ENCODE assay signal across 35 cellular contexts in genomic region chr4:167119392-167119791, GRCh38.
"Had no signal": no experiment of that assay in that cellular context is flagged by ENCODE, and none has a peak within 500 bp of the region (broad histone marks: within the 10 kb centered on the region; RNA-seq: fewer than 3 reads in every experiment).

No MANE protein-coding gene starts in this region.

- H3K27ac ChIP-seq: adrenal gland, VCaP had no signal

- H3K36me3 ChIP-seq: adrenal gland had no signal

- H3K4me1 ChIP-seq: adrenal gland had no signal

- H3K36me3 Mint-ChIP-seq: activated CD4-positive, alpha-beta memory T cell treated with anti-CD3 and anti-CD28 coated beads for 36 hours; activated naive CD4-positive, alpha-beta T cell treated with anti-CD3 and anti-CD28 coated beads, Interleukin-2, amount 10 ng/mL, durations not matched to agents 7 days and 5 days; activated naive CD4-positive, alpha-beta T cell treated with anti-CD3 and anti-CD28 coated beads, Interleukin-2, amount 50 U/mL, for 24 hours; activated naive CD8-positive, alpha-beta T cell; activated naive CD8-positive, alpha-beta T cell treated with anti-CD3 and anti-CD28 coated beads, Interleukin-2, amount 10 ng/mL, durations not matched to agents 7 days and 5 days; brain had no signal

- H3K4me3 ChIP-seq: adrenal gland had no signal

- H3K4me1 Mint-ChIP-seq: activated B cell treated with CpG ODN at 0.5 μM for 24 hours; activated CD4-positive, alpha-beta T cell treated with anti-CD3 and anti-CD28 coated beads, Interleukin-2, amount 10 ng/mL, durations not matched to agents 24 days and 14 days; activated naive CD4-positive, alpha-beta T cell treated with anti-CD3 and anti-CD28 coated beads, Interleukin-2, amount 10 ng/mL, durations not matched to agents 7 days and 5 days; activated naive CD4-positive, alpha-beta T cell treated with anti-CD3 and anti-CD28 coated beads, Interleukin-2, amount 50 U/mL, for 24 hours; activated naive CD8-positive, alpha-beta T cell treated with anti-CD3 and anti-CD28 coated beads, Interleukin-2, amount 10 ng/mL, durations not matched to agents 7 days and 5 days; activated naive CD8-positive, alpha-beta T cell treated with anti-CD3 and anti-CD28 coated beads, Interleukin-2, amount 50 U/mL, for 24 hours; activated T-helper 17 cell treated with anti-CD3 and anti-CD28 coated beads, Interleukin-2, amount 50 U/mL, for 72 hours; brain had no signal

- DNase-seq: activated B cell treated with CpG ODN at 0.5 μM for 24 hours; activated CD4-positive, alpha-beta memory T cell treated with anti-CD3 and anti-CD28 coated beads for 36 hours; activated CD4-positive, alpha-beta T cell treated with anti-CD3 and anti-CD28 coated beads for 4 hours; activated CD4-positive, alpha-beta T cell treated with anti-CD3 and anti-CD28 coated beads, Interleukin-2, amount 10 ng/mL, durations not matched to agents 24 days and 14 days; activated CD4-positive, alpha-beta T cell treated with anti-CD3 and anti-CD28 coated beads, Interleukin-2, amount 50 U/mL, for 1 hour; activated CD4-positive, alpha-beta T cell treated with anti-CD3 and anti-CD28 coated beads, Interleukin-2, amount 50 U/mL, for 4 hours; activated CD4-positive, CD25-positive, alpha-beta regulatory T cell treated with anti-CD3 and anti-CD28 coated beads, Interleukin-2, amount 50 U/mL, for 72 hours; activated CD8-positive, alpha-beta memory T cell treated with anti-CD3 and anti-CD28 coated beads, Interleukin-2, amount 50 U/mL, for 4 hours; activated CD8-positive, alpha-beta T cell treated with anti-CD3 and anti-CD28 coated beads for 36 hours; activated effector memory CD4-positive, alpha-beta T cell treated with anti-CD3 and anti-CD28 coated beads, Interleukin-2, amount 50 U/mL, for 16 hours; activated naive CD4-positive, alpha-beta T cell treated with anti-CD3 and anti-CD28 coated beads, Interleukin-2, amount 10 ng/mL, durations not matched to agents 7 days and 5 days; activated naive CD4-positive, alpha-beta T cell treated with Interleukin-2 at 50 U/mL for 16 hours; activated naive CD8-positive, alpha-beta T cell treated with anti-CD3 and anti-CD28 coated beads, Interleukin-2, amount 10 ng/mL, durations not matched to agents 7 days and 5 days; activated naive CD8-positive, alpha-beta T cell treated with anti-CD3 and anti-CD28 coated beads, Interleukin-2, amount 50 U/mL, for 24 hours; activated T-cell treated with anti-CD3 and anti-CD28 coated beads for 4 hours; activated T-cell treated with anti-CD3 and anti-CD28 coated beads, Interleukin-2, amount 50 U/mL, for 1 hour; activated T-cell treated with anti-CD3 and anti-CD28 coated beads, Interleukin-2, amount 50 U/mL, for 4 hours; activated T-cell treated with anti-CD3 and anti-CD28 coated beads, Interleukin-2, amount 50 U/mL, for 72 hours; adrenal gland; amniotic stem cell; aorta; central memory CD4-positive, alpha-beta T cell; T-helper 1 cell; T-helper 2 cell; T-helper 9 cell had no signal

- H3K9me3 Mint-ChIP-seq: activated B cell treated with CpG ODN at 0.5 μM for 24 hours; activated CD4-positive, alpha-beta memory T cell treated with anti-CD3 and anti-CD28 coated beads for 36 hours; activated CD4-positive, alpha-beta T cell treated with anti-CD3 and anti-CD28 coated beads, Interleukin-2, amount 10 ng/mL, durations not matched to agents 24 days and 14 days; activated naive CD4-positive, alpha-beta T cell treated with anti-CD3 and anti-CD28 coated beads, Interleukin-2, amount 50 U/mL, for 24 hours; activated naive CD8-positive, alpha-beta T cell treated with anti-CD3 and anti-CD28 coated beads, Interleukin-2, amount 10 ng/mL, durations not matched to agents 7 days and 5 days; activated naive CD8-positive, alpha-beta T cell treated with anti-CD3 and anti-CD28 coated beads, Interleukin-2, amount 50 U/mL, for 24 hours; activated T-cell treated with anti-CD3 and anti-CD28 coated beads, Interleukin-2, amount 50 U/mL, for 4 hours; activated T-helper 1 cell treated with anti-CD3 and anti-CD28 coated beads, Interleukin-12 subunit alpha, Interleukin-12 subunit beta, Interleukin-2, Interleukin-4 antibody, amounts not matched to agents 30 ng/mL and 10 ng/mL and 1 ng/mL, durations not matched to agents 14 hours and 24 hours and 36 hours; brain; T-helper 1 cell treated with Interleukin-12 subunit alpha and Interleukin-12 subunit beta and Interleukin-4 antibody, amounts not matched to agents 30 μg/mL and 1 μg/mL, for 36 hours; T-helper 2 cell treated with Interferon-gamma antibody and Interleukin-4, amounts not matched to agents 5 μg/mL and 100 μg/mL, for 36 hours had no signal

- H3K27me3 ChIP-seq: adrenal gland had no signal

- H3K9me3 ChIP-seq: adrenal gland had no signal

- FAIRE-seq: astrocyte, TTC549 had no signal

- H3K27me3 Mint-ChIP-seq: activated B cell treated with CpG ODN at 0.5 μM for 24 hours; activated CD4-positive, alpha-beta memory T cell treated with anti-CD3 and anti-CD28 coated beads for 36 hours; activated CD4-positive, alpha-beta T cell treated with anti-CD3 and anti-CD28 coated beads, Interleukin-2, amount 10 ng/mL, durations not matched to agents 24 days and 14 days; activated CD8-positive, alpha-beta T cell treated with anti-CD3 and anti-CD28 coated beads for 36 hours; activated naive CD4-positive, alpha-beta T cell treated with anti-CD3 and anti-CD28 coated beads, Interleukin-2, amount 10 ng/mL, durations not matched to agents 7 days and 5 days; activated naive CD4-positive, alpha-beta T cell treated with anti-CD3 and anti-CD28 coated beads, Interleukin-2, amount 50 U/mL, for 24 hours; activated naive CD8-positive, alpha-beta T cell; activated naive CD8-positive, alpha-beta T cell treated with anti-CD3 and anti-CD28 coated beads, Interleukin-2, amount 10 ng/mL, durations not matched to agents 7 days and 5 days; activated naive CD8-positive, alpha-beta T cell treated with anti-CD3 and anti-CD28 coated beads, Interleukin-2, amount 50 U/mL, for 24 hours; activated T-helper 17 cell treated with anti-CD3 and anti-CD28 coated beads, Interleukin-2, amount 50 U/mL, for 72 hours; brain had no signal

- H3K27ac Mint-ChIP-seq: activated B cell treated with CpG ODN at 0.5 μM for 24 hours; activated CD4-positive, alpha-beta memory T cell treated with anti-CD3 and anti-CD28 coated beads for 36 hours; activated CD4-positive, alpha-beta T cell treated with anti-CD3 and anti-CD28 coated beads, Interleukin-2, amount 10 ng/mL, durations not matched to agents 24 days and 14 days; activated CD8-positive, alpha-beta T cell treated with anti-CD3 and anti-CD28 coated beads for 36 hours; activated naive CD4-positive, alpha-beta T cell treated with anti-CD3 and anti-CD28 coated beads, Interleukin-2, amount 10 ng/mL, durations not matched to agents 7 days and 5 days; activated naive CD4-positive, alpha-beta T cell treated with anti-CD3 and anti-CD28 coated beads, Interleukin-2, amount 50 U/mL, for 24 hours; activated naive CD8-positive, alpha-beta T cell; activated naive CD8-positive, alpha-beta T cell treated with anti-CD3 and anti-CD28 coated beads, Interleukin-2, amount 10 ng/mL, durations not matched to agents 7 days and 5 days; activated naive CD8-positive, alpha-beta T cell treated with anti-CD3 and anti-CD28 coated beads, Interleukin-2, amount 50 U/mL, for 24 hours; activated T-cell treated with anti-CD3 and anti-CD28 coated beads, Interleukin-2, amount 50 U/mL, for 72 hours; activated T-helper 1 cell treated with anti-CD3 and anti-CD28 coated beads, Interleukin-12 subunit alpha, Interleukin-12 subunit beta, Interleukin-2, Interleukin-4 antibody, amounts not matched to agents 30 ng/mL and 10 ng/mL and 1 ng/mL, durations not matched to agents 14 hours and 24 hours and 36 hours; activated T-helper 17 cell treated with anti-CD3 and anti-CD28 coated beads, Interleukin-2, amount 50 U/mL, for 72 hours; brain; T-helper 1 cell treated with Interleukin-12 subunit alpha and Interleukin-12 subunit beta and Interleukin-4 antibody, amounts not matched to agents 30 μg/mL and 1 μg/mL, for 36 hours; T-helper 2 cell treated with Interferon-gamma antibody and Interleukin-4, amounts not matched to agents 5 μg/mL and 100 μg/mL, for 36 hours had no signal

- H3K4me3 Mint-ChIP-seq: activated B cell treated with CpG ODN at 0.5 μM for 24 hours; activated CD4-positive, alpha-beta memory T cell treated with anti-CD3 and anti-CD28 coated beads for 36 hours; activated CD4-positive, alpha-beta T cell treated with anti-CD3 and anti-CD28 coated beads, Interleukin-2, amount 10 ng/mL, durations not matched to agents 24 days and 14 days; activated CD8-positive, alpha-beta T cell treated with anti-CD3 and anti-CD28 coated beads for 36 hours; activated naive CD4-positive, alpha-beta T cell treated with anti-CD3 and anti-CD28 coated beads, Interleukin-2, amount 10 ng/mL, durations not matched to agents 7 days and 5 days; activated naive CD4-positive, alpha-beta T cell treated with anti-CD3 and anti-CD28 coated beads, Interleukin-2, amount 50 U/mL, for 24 hours; activated naive CD8-positive, alpha-beta T cell; activated naive CD8-positive, alpha-beta T cell treated with anti-CD3 and anti-CD28 coated beads, Interleukin-2, amount 10 ng/mL, durations not matched to agents 7 days and 5 days; activated naive CD8-positive, alpha-beta T cell treated with anti-CD3 and anti-CD28 coated beads, Interleukin-2, amount 50 U/mL, for 24 hours; activated T-cell treated with anti-CD3 and anti-CD28 coated beads, Interleukin-2, amount 50 U/mL, for 4 hours; activated T-cell treated with anti-CD3 and anti-CD28 coated beads, Interleukin-2, amount 50 U/mL, for 72 hours; activated T-helper 1 cell treated with anti-CD3 and anti-CD28 coated beads, Interleukin-12 subunit alpha, Interleukin-12 subunit beta, Interleukin-2, Interleukin-4 antibody, amounts not matched to agents 30 ng/mL and 10 ng/mL and 1 ng/mL, durations not matched to agents 14 hours and 24 hours and 36 hours; activated T-helper 17 cell treated with anti-CD3 and anti-CD28 coated beads, Interleukin-2, amount 50 U/mL, for 72 hours; brain; T-helper 1 cell treated with Interleukin-12 subunit alpha and Interleukin-12 subunit beta and Interleukin-4 antibody, amounts not matched to agents 30 μg/mL and 1 μg/mL, for 36 hours; T-helper 2 cell treated with Interferon-gamma antibody and Interleukin-4, amounts not matched to agents 5 μg/mL and 100 μg/mL, for 36 hours had no signal
